Comparison of ENCODE assay signal across 11 cellular contexts in the genomic region with DNA sequence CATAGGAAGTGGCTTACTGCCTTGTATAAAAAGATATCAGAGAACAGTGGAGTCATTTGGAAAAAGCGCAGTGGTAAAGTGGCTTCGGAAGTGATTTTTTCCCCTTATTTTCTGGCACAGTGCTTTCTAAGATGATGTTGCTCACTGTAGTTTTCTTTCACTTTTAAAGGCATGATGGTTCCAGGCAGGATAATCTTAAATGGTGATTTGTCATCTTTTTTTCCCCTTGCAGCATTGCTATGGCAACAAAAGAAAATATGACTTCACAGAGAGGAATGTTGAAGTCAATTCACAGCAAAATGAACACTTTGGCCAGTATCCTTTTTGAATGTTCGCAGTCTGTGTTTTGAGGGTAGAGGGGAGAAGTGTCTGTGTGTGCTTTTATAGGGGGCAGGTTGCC. TPM values are rescaled to one million over a fixed set of nuclear protein-coding genes. Genes with fewer than 3 reads are reported as not detected.
DNase-seq lines count a peak whose midpoint lies in the region; ATAC-seq, FAIRE-seq and TF ChIP-seq lines count a peak whose summit lies in the region.
"Had no signal": no experiment of that assay in that cellular context is flagged by ENCODE, and none has a peak within 500 bp of the region (broad histone marks: within the 10 kb centered on the region; RNA-seq: fewer than 3 reads in every experiment).

No MANE protein-coding gene starts in this region.

- H3K79me1 ChIP-seq in mesendoderm (ENCODE audit: low read length): no peaks in the 10 kb centered on the region

- H3K27me3 Mint-ChIP-seq in chondrocyte (ENCODE audit: low read depth) (no peaks in the 10 kb centered on the region), endodermal cell (ENCODE audit: insufficient read depth) (no peaks in the 10 kb centered on the region)

- no peak overlapping the region for H3K4ac ChIP-seq in mesendoderm (ENCODE audit: low read depth, low read length)

- H3K9ac ChIP-seq in mesendoderm (ENCODE audit: low read length): no peak overlapping the region
- no peak overlapping the region for H3K9ac ChIP-seq in endodermal cell (ENCODE audit: extremely low read depth, low read length, poor library complexity, severe bottlenecking)

- H3K4me1 ChIP-seq in mesendoderm (ENCODE audit: control insufficient read depth, low read depth, low read length) (no peaks in the 10 kb centered on the region), endodermal cell (ENCODE audit: control insufficient read depth, insufficient read depth, low read length) (no peaks in the 10 kb centered on the region)

- H3K36me3 Mint-ChIP-seq in chondrocyte (ENCODE audit: low read depth): peaks cover 13% of the 10 kb centered on the region
- peaks cover 73% of the 10 kb centered on the region for H3K36me3 Mint-ChIP-seq in endodermal cell (ENCODE audit: low read depth)

- FAIRE-seq in GM19239 (lab: Jason Lieb, UNC): no peak

- no peak overlapping the region for H3K23ac ChIP-seq in mesendoderm (ENCODE audit: low read length)

- H3K4me1 Mint-ChIP-seq in chondrocyte (ENCODE audit: low read depth) (peaks cover 26% of the 10 kb centered on the region), endodermal cell (no peaks in the 10 kb centered on the region)

- H3K4me3 Mint-ChIP-seq in chondrocyte (ENCODE audit: unreplicated experiment): no peak overlapping the region
- no peak overlapping the region for H3K4me3 Mint-ChIP-seq in endodermal cell
- H3K4me3 Mint-ChIP-seq: immature natural killer cell had no signal

- H3K36me3 ChIP-seq in mesendoderm (ENCODE audit: control insufficient read depth, insufficient read depth, low read length): peaks cover 6% of the 10 kb centered on the region
- H3K36me3 ChIP-seq in endodermal cell (ENCODE audit: control insufficient read depth, insufficient read depth, low read length): peaks cover 57% of the 10 kb centered on the region

- H2AK5ac ChIP-seq in mesendoderm (ENCODE audit: low read length): no peak overlapping the region

- no CpG with 5 or more reads among the region's 3 CpGs for WGBS in mesendoderm (ENCODE audit: extremely low coverage, insufficient coverage, low lambda C conversion rate)
- 91 to 97% methylated on average over 3 of the region's 3 CpGs for WGBS in endodermal cell (ENCODE audit: insufficient coverage in 1 of 2, insufficient read length in 1 of 2), 2 experiments

- H3K4me3 ChIP-seq in mesendoderm (ENCODE audit: low read length) (no peak overlapping the region), endodermal cell (ENCODE audit: low read length) (no peak overlapping the region)

- H3K9me3 ChIP-seq in endodermal cell (ENCODE audit: control insufficient read depth, low read length): peaks cover 32% of the 10 kb centered on the region

- no peak overlapping the region for H3K18ac ChIP-seq in mesendoderm (ENCODE audit: low read length)

- DNase-seq in Right ventricle myocardium inferior (ENCODE audit: missing footprints) (no peak), cardiac septum (ENCODE audit: low spot score) (no peak), chondrocyte (ENCODE audit: low spot score) (no peak), mesendoderm (peak; percentile 8), endodermal cell (no peak), GM19239 (ENCODE audit: insufficient read length, low spot score) (no peak), anterior cingulate cortex (lab: John Stamatoyannopoulos, UW) (no peak)
- DNase-seq: activated gamma-delta T cell, immature natural killer cell, NCI-H1436 had no signal

- H3K27ac ChIP-seq in mesendoderm (ENCODE audit: low read depth, low read length) (no peak overlapping the region), endodermal cell (ENCODE audit: low read depth, low read length) (no peak overlapping the region)

- H4K5ac ChIP-seq in mesendoderm (ENCODE audit: low read length): no peak overlapping the region

- TF ChIP-seq CTCF in chondrocyte (IDR thresholded peaks at IDR 0.05): no peak
- no peak for TF ChIP-seq CTCF in endodermal cell (conservative IDR thresholded peaks at IDR 0.05)

- no peak overlapping the region for H2BK15ac ChIP-seq in mesendoderm (replicated peaks; ENCODE audit: low read depth)

- H2BK120ac ChIP-seq in mesendoderm (ENCODE audit: low read depth, low read length): no peak overlapping the region

- no peaks in the 10 kb centered on the region for H3K27me3 ChIP-seq in mesendoderm (ENCODE audit: insufficient read depth, low read length, poor library complexity)
- no peaks in the 10 kb centered on the region for H3K27me3 ChIP-seq in endodermal cell (ENCODE audit: control insufficient read depth, insufficient read depth, low read length, poor library complexity, severe bottlenecking)

- no peaks in the 10 kb centered on the region for H3K9me3 Mint-ChIP-seq in chondrocyte (ENCODE audit: low read depth)
- H3K9me3 Mint-ChIP-seq in endodermal cell: peaks cover 29% of the 10 kb centered on the region
- H3K9me3 Mint-ChIP-seq: immature natural killer cell had no signal

- H4K8ac ChIP-seq in mesendoderm (ENCODE audit: low read depth, low read length): no peak overlapping the region

- H3K79me2 ChIP-seq in mesendoderm (ENCODE audit: control insufficient read depth, insufficient read depth, low read length): no peaks in the 10 kb centered on the region

- H3K27ac Mint-ChIP-seq in chondrocyte (ENCODE audit: unreplicated experiment) (peak overlapping the region; percentile 89), endodermal cell (no peak overlapping the region)

- no peak overlapping the region for H2BK5ac ChIP-seq in mesendoderm (ENCODE audit: low read length)

- intact Hi-C loops in Right ventricle myocardium inferior (cut with DNase I) (no loop called here), cardiac septum (cut with DNase I) (no loop called here)

- ATAC-seq in Right ventricle myocardium inferior: peak; percentile 49
- no peak for ATAC-seq in GM18909 (IDR thresholded peaks at IDR 0.05; ENCODE audit: poor library complexity, unreplicated experiment)

- no peak overlapping the region for H3K56ac ChIP-seq in mesendoderm (ENCODE audit: low read length)

- no peak overlapping the region for H3K4me2 ChIP-seq in mesendoderm (ENCODE audit: low read length)

RNA-seq across cellular contexts. Expression of gene GOSR1, which starts 42.5 kb away (rescaled TPM):
- total RNA-seq in Right ventricle myocardium inferior (28.8 TPM), cardiac septum (35.3 TPM), chondrocyte (46.4 to 59.4 TPM (median 47.5 TPM) in 3 replicates), endodermal cell (10 to 100 TPM; 50.8 to 57.3 TPM)
- 34.3 TPM for polyA plus RNA-seq in mesendoderm (2013, experiment 1 of 2)
- 33.4 TPM for polyA plus RNA-seq in mesendoderm (2013, experiment 2 of 2)
- 30.3 TPM for polyA plus RNA-seq in endodermal cell (2013, experiment 1 of 2)
- polyA plus RNA-seq in endodermal cell (2013, experiment 2 of 2): 27.3 TPM
